In genomic region chr16:86072328-86073102, GRCh38 we compare ENCODE assay signal across 1 cellular context.
TF ChIP-seq lines count a peak whose summit lies in the region.

No MANE protein-coding gene starts in this region.

TF ChIP-seq in GM23338, 12 proteins besides CTCF, POLR2A, EP300 and RAD21 (continued from another document):
- TF ChIP-seq, protein P1, sequence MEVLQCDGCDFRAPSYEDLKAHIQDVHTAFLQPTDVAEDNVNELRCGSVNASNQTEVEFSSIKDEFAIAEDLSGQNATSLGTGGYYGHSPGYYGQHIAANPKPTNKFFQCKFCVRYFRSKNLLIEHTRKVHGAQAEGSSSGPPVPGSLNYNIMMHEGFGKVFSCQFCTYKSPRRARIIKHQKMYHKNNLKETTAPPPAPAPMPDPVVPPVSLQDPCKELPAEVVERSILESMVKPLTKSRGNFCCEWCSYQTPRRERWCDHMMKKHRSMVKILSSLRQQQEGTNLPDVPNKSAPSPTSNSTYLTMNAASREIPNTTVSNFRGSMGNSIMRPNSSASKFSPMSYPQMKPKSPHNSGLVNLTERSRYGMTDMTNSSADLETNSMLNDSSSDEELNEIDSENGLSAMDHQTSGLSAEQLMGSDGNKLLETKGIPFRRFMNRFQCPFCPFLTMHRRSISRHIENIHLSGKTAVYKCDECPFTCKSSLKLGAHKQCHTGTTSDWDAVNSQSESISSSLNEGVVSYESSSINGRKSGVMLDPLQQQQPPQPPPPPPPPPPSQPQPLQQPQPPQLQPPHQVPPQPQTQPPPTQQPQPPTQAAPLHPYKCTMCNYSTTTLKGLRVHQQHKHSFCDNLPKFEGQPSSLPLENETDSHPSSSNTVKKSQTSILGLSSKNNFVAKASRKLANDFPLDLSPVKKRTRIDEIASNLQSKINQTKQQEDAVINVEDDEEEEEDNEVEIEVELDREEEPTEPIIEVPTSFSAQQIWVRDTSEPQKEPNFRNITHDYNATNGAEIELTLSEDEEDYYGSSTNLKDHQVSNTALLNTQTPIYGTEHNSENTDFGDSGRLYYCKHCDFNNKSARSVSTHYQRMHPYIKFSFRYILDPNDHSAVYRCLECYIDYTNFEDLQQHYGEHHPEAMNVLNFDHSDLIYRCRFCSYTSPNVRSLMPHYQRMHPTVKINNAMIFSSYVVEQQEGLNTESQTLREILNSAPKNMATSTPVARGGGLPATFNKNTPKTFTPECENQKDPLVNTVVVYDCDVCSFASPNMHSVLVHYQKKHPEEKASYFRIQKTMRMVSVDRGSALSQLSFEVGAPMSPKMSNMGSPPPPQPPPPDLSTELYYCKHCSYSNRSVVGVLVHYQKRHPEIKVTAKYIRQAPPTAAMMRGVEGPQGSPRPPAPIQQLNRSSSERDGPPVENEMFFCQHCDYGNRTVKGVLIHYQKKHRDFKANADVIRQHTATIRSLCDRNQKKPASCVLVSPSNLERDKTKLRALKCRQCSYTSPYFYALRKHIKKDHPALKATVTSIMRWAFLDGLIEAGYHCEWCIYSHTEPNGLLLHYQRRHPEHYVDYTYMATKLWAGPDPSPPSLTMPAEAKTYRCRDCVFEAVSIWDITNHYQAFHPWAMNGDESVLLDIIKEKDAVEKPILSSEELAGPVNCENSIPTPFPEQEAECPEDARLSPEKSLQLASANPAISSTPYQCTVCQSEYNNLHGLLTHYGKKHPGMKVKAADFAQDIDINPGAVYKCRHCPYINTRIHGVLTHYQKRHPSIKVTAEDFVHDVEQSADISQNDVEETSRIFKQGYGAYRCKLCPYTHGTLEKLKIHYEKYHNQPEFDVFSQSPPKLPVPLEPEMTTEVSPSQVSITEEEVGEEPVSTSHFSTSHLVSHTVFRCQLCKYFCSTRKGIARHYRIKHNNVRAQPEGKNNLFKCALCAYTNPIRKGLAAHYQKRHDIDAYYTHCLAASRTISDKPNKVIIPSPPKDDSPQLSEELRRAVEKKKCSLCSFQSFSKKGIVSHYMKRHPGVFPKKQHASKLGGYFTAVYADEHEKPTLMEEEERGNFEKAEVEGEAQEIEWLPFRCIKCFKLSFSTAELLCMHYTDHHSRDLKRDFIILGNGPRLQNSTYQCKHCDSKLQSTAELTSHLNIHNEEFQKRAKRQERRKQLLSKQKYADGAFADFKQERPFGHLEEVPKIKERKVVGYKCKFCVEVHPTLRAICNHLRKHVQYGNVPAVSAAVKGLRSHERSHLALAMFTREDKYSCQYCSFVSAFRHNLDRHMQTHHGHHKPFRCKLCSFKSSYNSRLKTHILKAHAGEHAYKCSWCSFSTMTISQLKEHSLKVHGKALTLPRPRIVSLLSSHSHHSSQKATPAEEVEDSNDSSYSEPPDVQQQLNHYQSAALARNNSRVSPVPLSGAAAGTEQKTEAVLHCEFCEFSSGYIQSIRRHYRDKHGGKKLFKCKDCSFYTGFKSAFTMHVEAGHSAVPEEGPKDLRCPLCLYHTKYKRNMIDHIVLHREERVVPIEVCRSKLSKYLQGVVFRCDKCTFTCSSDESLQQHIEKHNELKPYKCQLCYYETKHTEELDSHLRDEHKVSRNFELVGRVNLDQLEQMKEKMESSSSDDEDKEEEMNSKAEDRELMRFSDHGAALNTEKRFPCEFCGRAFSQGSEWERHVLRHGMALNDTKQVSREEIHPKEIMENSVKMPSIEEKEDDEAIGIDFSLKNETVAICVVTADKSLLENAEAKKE (CRISPR knock-in tag; IDR thresholded peaks at IDR 0.05), result no peak
TF ChIP-seq in GM23338: peak in this region for 0.
